In the genomic region with DNA sequence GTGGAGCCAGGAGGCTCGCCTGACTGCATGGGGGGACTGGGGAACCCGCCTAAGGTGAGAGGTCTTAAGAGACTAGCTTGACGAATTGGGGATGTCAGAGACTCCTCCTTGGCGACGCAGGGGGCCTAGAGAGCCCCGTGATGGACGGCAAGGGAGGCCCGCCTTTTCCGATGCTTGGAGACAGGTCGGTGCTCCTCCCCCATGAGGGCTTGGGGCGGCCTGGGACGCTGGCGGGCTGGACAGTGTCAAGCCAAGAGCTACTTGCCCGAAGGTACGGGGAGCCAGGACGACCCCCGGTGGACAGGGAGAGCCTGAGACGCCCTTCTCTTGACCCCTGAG, we compare ENCODE assay signal across 8 cellular contexts. TPM values are rescaled to one million over a fixed set of nuclear protein-coding genes. Genes with fewer than 3 reads are reported as not detected.
DNase-seq lines count a peak whose midpoint lies in the region; ATAC-seq and TF ChIP-seq lines count a peak whose summit lies in the region.

No MANE protein-coding gene starts in this region.

- 0 out of 2 replicates have a peak, but pooled peaks cover 10% of the 10 kb centered on the region for H4K20me1 ChIP-seq in SK-N-SH (ENCODE audit: insufficient read depth)

- H3K9ac ChIP-seq in SK-N-SH, result peak overlapping the region; percentile 71

- no peak for DNase-seq in CD14-positive monocyte (ENCODE audit: low spot score)
- peak; percentile 67 for DNase-seq in SK-N-SH
- DNase-seq in coronary artery (ENCODE audit: low spot score), result no peak
- peak; percentile 54 for DNase-seq in lung (ENCODE audit: low spot score)
- DNase-seq in suprapubic skin (ENCODE audit: low spot score in 2 of 2), result no peak
- DNase-seq in DMS153 treated with DMSO at 0.1 percent for 48 hours (lab: John Stamatoyannopoulos, UW; ENCODE audit: unreplicated experiment), result no peak

- POLR2A ChIA-PET in SK-N-SH (lab: Yijun Ruan, JAX), result interaction anchor here (0.6 to 1.6 kb wide), 2 partner anchors 18 to 265 kb away, joined by 3 to 4 read pairs; partner anchors contain the start of gene ALKBH6

- H3K9me3 ChIP-seq in SK-N-SH, result no peaks in the 10 kb centered on the region
- no peaks in the 10 kb centered on the region for H3K9me3 ChIP-seq in lung (ENCODE audit: control insufficient read depth in 2 of 2, insufficient read depth in 1 of 2, low read length in 1 of 2)
- no peaks in the 10 kb centered on the region for H3K9me3 ChIP-seq in suprapubic skin

- H3K4me1 ChIP-seq in SK-N-SH (ENCODE audit: control insufficient read depth in 1 of 2, insufficient read depth in 2 of 2, low read depth in 1 of 2, low read length in 1 of 2), result peaks cover 11 to 18% of the 10 kb centered on the region in 2 experiments; a peak in 1 of 4 replicates
- H3K4me1 ChIP-seq in lung (ENCODE audit: control insufficient read depth in 2 of 2, insufficient read depth in 2 of 2, low read length in 2 of 2), result peaks cover 8 to 15% of the 10 kb centered on the region in 2 donors
- peaks cover 39% of the 10 kb centered on the region for H3K4me1 ChIP-seq in suprapubic skin

- H3K9me2 ChIP-seq in SK-N-SH, result no peaks in the 10 kb centered on the region

- peak overlapping the region; percentile 99 for H2AFZ ChIP-seq in SK-N-SH (ENCODE audit: low read depth)

- CTCF ChIA-PET in SK-N-SH (lab: Yijun Ruan, JAX), result interaction anchor here (1.0 kb wide), 1 partner anchor 108 kb away, joined by 3 read pairs; no protein-coding TSS in a partner anchor

- peak overlapping the region; percentile 51 to 68; a peak in 2 of 4 replicates for H3K27ac ChIP-seq in SK-N-SH (ENCODE audit: low read depth in 2 of 2, low read length in 1 of 2)
- peak overlapping the region; percentile 73 to 87 for H3K27ac ChIP-seq in coronary artery
- peak overlapping the region; percentile 79 to 80 for H3K27ac ChIP-seq in lung (ENCODE audit: low read depth in 1 of 2, low read length in 1 of 2)
- H3K27ac ChIP-seq in suprapubic skin, result peak overlapping the region; percentile 82

- peaks cover 32% of the 10 kb centered on the region for H3K4me1 Mint-ChIP-seq in CD14-positive monocyte

- peaks cover 12% of the 10 kb centered on the region for H3F3A ChIP-seq in SK-N-SH (replicated peaks; ENCODE audit: insufficient read depth)

- peak overlapping the region; percentile 20 to 86 (median 68) for H3K27ac Mint-ChIP-seq in CD14-positive monocyte

- peak overlapping the region; percentile 88 for H3K4me3 Mint-ChIP-seq in CD14-positive monocyte

- ATAC-seq in GM18909 (IDR thresholded peaks at IDR 0.05; ENCODE audit: poor library complexity, unreplicated experiment), result peak; percentile 33
- peak; percentile 25 for ATAC-seq in HG03280 (IDR thresholded peaks at IDR 0.05; ENCODE audit: unreplicated experiment)
- no peak for ATAC-seq in lung (ENCODE audit: insufficient read depth, low FRiP score)

- no peak for TF ChIP-seq RAD21 in SK-N-SH (IDR thresholded peaks at IDR 0.05; ENCODE audit: low read length)

- H3K27me3 ChIP-seq in SK-N-SH (ENCODE audit: insufficient read depth), result no peaks in the 10 kb centered on the region
- H3K27me3 ChIP-seq in lung (ENCODE audit: control insufficient read depth, insufficient read depth), result no peaks in the 10 kb centered on the region
- H3K27me3 ChIP-seq in suprapubic skin, result no peaks in the 10 kb centered on the region

- H3K4me3 ChIP-seq in SK-N-SH (ENCODE audit: low read depth in 2 of 2, low read length in 1 of 2), result peak overlapping the region; percentile 83 to 90
- H3K4me3 ChIP-seq in coronary artery, result peak overlapping the region; percentile 84
- peak overlapping the region; percentile 78 for H3K4me3 ChIP-seq in lung
- peak overlapping the region; percentile 89 for H3K4me3 ChIP-seq in suprapubic skin

- TF ChIP-seq CTCF in CD14-positive monocyte (IDR thresholded peaks at IDR 0.05) (no peak), SK-N-SH (IDR thresholded peaks at IDR 0.05) (no peak), coronary artery (IDR thresholded peaks at IDR 0.05) (no peak), lung (IDR thresholded peaks at IDR 0.05; ENCODE audit: control extremely low read depth, extremely low read depth) (no peak), suprapubic skin (IDR thresholded peaks at IDR 0.05) (no peak)

- H3K36me3 Mint-ChIP-seq in CD14-positive monocyte, result peaks cover 9 to 16% of the 10 kb centered on the region in 2 donors

- TF ChIP-seq POLR2A in suprapubic skin (IDR thresholded peaks at IDR 0.05), result no peak

- peaks cover 0 to under 1% (median 0%) of the 10 kb centered on the region in 7 donors for H3K9me3 Mint-ChIP-seq in CD14-positive monocyte

- WGBS in SK-N-SH (ENCODE audit: low lambda C conversion rate), result 2% methylated on average over 13 of the region's 18 CpGs
- WGBS in lung, 2 donors, result 1 to 2% methylated on average over 18 of the region's 18 CpGs
- 5% methylated on average over 10 of the region's 18 CpGs for WGBS in suprapubic skin

- TF ChIP-seq EP300 in SK-N-SH (IDR thresholded peaks at IDR 0.05; ENCODE audit: borderline replicate concordance in 1 of 2, low read depth in 1 of 2, low read length in 1 of 2), result no peak
- no peak for TF ChIP-seq EP300 in suprapubic skin (IDR thresholded peaks at IDR 0.05)

- peaks cover 37% of the 10 kb centered on the region for H3K79me2 ChIP-seq in SK-N-SH (ENCODE audit: insufficient read depth)

- H3K36me3 ChIP-seq in SK-N-SH (replicated peaks in 1 of 2; ENCODE audit: control insufficient read depth in 1 of 2, insufficient read depth in 2 of 2, low read length in 1 of 2) (peaks cover 0 to 3% of the 10 kb centered on the region in 2 experiments), lung (ENCODE audit: control insufficient read depth in 2 of 2, insufficient read depth in 2 of 2, low read length in 2 of 2) (peaks cover 0 to 11% of the 10 kb centered on the region in 2 donors), suprapubic skin (peaks cover 10% of the 10 kb centered on the region)

- intact Hi-C loops in CD14-positive monocyte (cut with micrococcal nuclease), result loop anchor here in 1 of 2 donors (5.0 kb wide), 1 partner anchor 57 kb away; the partner anchor contains the start of genes THAP8 and WDR62

- peaks cover 2 to 4% (median 3%) of the 10 kb centered on the region in 3 donors for H3K27me3 Mint-ChIP-seq in CD14-positive monocyte (ENCODE audit: low read depth in 3 of 3)

- peak overlapping the region; percentile 99 for H3K4me2 ChIP-seq in SK-N-SH

TF ChIP-seq in SK-N-SH, 30 proteins besides CTCF, POLR2A, EP300 and RAD21:
- TF ChIP-seq PBX3 (IDR thresholded peaks at IDR 0.05), result peak; percentile 72
- TF ChIP-seq RXRA (IDR thresholded peaks at IDR 0.05; ENCODE audit: borderline replicate concordance, low read depth), result no peak
- TF ChIP-seq YY1 (IDR thresholded peaks at IDR 0.05; ENCODE audit: low read depth), result no peak
- TF ChIP-seq GABPA (IDR thresholded peaks at IDR 0.05; ENCODE audit: low read depth), result peak; percentile 39; the same call in 1 of the 2 replicates

RNA-seq across cellular contexts. Expression of gene SDHAF1, which starts 0.6 kb away (rescaled TPM):
- 10 to 100 TPM; 19.0 to 26.9 TPM for polyA plus RNA-seq in CD14-positive monocyte
- 22.5 and 25.3 TPM in 2 replicates for polyA plus RNA-seq in SK-N-SH (2012; rRNA removed)
- polyA plus RNA-seq in SK-N-SH (2012; cell fraction: cytosol; rRNA removed), result 15.7 and 21.8 TPM in 2 replicates
- 15.6 and 26.4 TPM in 2 replicates for polyA plus RNA-seq in SK-N-SH (2012; cell fraction: nucleus; rRNA removed)
- total RNA-seq in lung, result 10 to 100 TPM; 11.4 to 19.7 TPM
- polyA plus RNA-seq in lung, result 10 to 100 TPM; 18.6 to 25.8 TPM
- 10 to 100 TPM; 21.6 to 29.6 (median 27.5) TPM for total RNA-seq in suprapubic skin

RNA-seq across cellular contexts. Expression of gene SYNE4, which starts 13.0 kb away (rescaled TPM):
- not detected for polyA plus RNA-seq in CD14-positive monocyte
- polyA plus RNA-seq in SK-N-SH (2012; rRNA removed), result 0.48 and 0.58 TPM in 2 replicates
- 0.04 and 0.05 TPM in 2 replicates for polyA plus RNA-seq in SK-N-SH (2012; cell fraction: cytosol; rRNA removed)
- 5.1 and 5.3 TPM in 2 replicates for polyA plus RNA-seq in SK-N-SH (2012; cell fraction: nucleus; rRNA removed)
- total RNA-seq in lung, result 10 to 100 TPM in 1 of 2 donors, 1 to 10 TPM in 1; 8.0 to 13.6 TPM
- polyA plus RNA-seq in lung, result 10 to 100 TPM in 1 of 2 donors, 1 to 10 TPM in 1; 9.5 to 19.2 TPM
- total RNA-seq in suprapubic skin, result 1 to 10 TPM in 3 of 4 donors, under 1 TPM in 1; 0.42 to 3.0 (median 1.8) TPM

RNA-seq across cellular contexts. Expression of gene ALKBH6, which starts 18.4 kb away (rescaled TPM):
- polyA plus RNA-seq in CD14-positive monocyte (10 to 100 TPM; 13.1 to 16.1 TPM), SK-N-SH (2012; rRNA removed) (29.9 and 30.7 TPM in 2 replicates), lung (10 to 100 TPM; 23.1 to 30.1 TPM)
- 19.8 and 21.2 TPM in 2 replicates for polyA plus RNA-seq in SK-N-SH (2012; cell fraction: cytosol; rRNA removed)
- 133 and 254 TPM in 2 replicates for polyA plus RNA-seq in SK-N-SH (2012; cell fraction: nucleus; rRNA removed)
- total RNA-seq in lung (10 to 100 TPM; 13.3 to 24.5 TPM), suprapubic skin (10 to 100 TPM; 21.1 to 33.2 (median 24.9) TPM)

RNA-seq across cellular contexts. Expression of gene CLIP3, which starts 37.0 kb away (rescaled TPM):
- polyA plus RNA-seq in CD14-positive monocyte (not detected), SK-N-SH (2012; rRNA removed) (7.1 and 13.1 TPM in 2 replicates), lung (1 to 10 TPM; 1.6 to 2.5 TPM)
- 7.3 and 9.1 TPM in 2 replicates for polyA plus RNA-seq in SK-N-SH (2012; cell fraction: cytosol; rRNA removed)
- 17.5 and 22.4 TPM in 2 replicates for polyA plus RNA-seq in SK-N-SH (2012; cell fraction: nucleus; rRNA removed)
- total RNA-seq in lung (10 to 100 TPM in 1 of 2 donors, 1 to 10 TPM in 1; 8.1 to 17.6 TPM), suprapubic skin (1 to 10 TPM; 2.2 to 3.0 (median 2.7) TPM)

RNA-seq across cellular contexts. Expression of gene THAP8, which starts 58.5 kb away (rescaled TPM):
- polyA plus RNA-seq in CD14-positive monocyte (1 to 10 TPM; 2.4 to 6.0 TPM), SK-N-SH (2012; rRNA removed) (6.2 and 6.3 TPM in 2 replicates), lung (1 to 10 TPM; 5.6 to 6.4 TPM)
- 2.3 and 4.8 TPM in 2 replicates for polyA plus RNA-seq in SK-N-SH (2012; cell fraction: cytosol; rRNA removed)
- polyA plus RNA-seq in SK-N-SH (2012; cell fraction: nucleus; rRNA removed), result 3.9 and 4.2 TPM in 2 replicates
- total RNA-seq in lung (1 to 10 TPM; 4.1 to 5.5 TPM), suprapubic skin (10 to 100 TPM in 3 of 4 donors, 1 to 10 TPM in 1; 5.7 to 20.4 (median 10.9) TPM)

Comparison
In these comparisons a context has a peak if more than half of its experiments do, and no peak if none do; other contexts are left out.
1. DNase-seq: peak in SK-N-SH (single experiment) and lung (single experiment); none in CD14-positive monocyte (single experiment), coronary artery (single experiment), suprapubic skin (0 of 2) and DMS153 treated with DMSO at 0.1 percent for 48 hours (single experiment).
2. Peak in every context shown above with its lines, with median percentiles within 50 percentile points of each other: H3K27ac ChIP-seq and H3K4me3 ChIP-seq.